Comparison of ENCODE assay signal across 11 cellular contexts in genomic region chr4:89142691-89143669, GRCh38. TPM values are rescaled to one million over a fixed set of nuclear protein-coding genes. Genes with fewer than 3 reads are reported as not detected.
A peak's percentile ranks its signal among the peaks of the same experiment; 100 is the strongest.
DNase-seq lines count a peak whose midpoint lies in the region; ATAC-seq, FAIRE-seq and TF ChIP-seq lines count a peak whose summit lies in the region.
"Had no signal": no experiment of that assay in that cellular context is flagged by ENCODE, and none has a peak within 500 bp of the region (broad histone marks: within the 10 kb centered on the region; RNA-seq: fewer than 3 reads in every experiment).

No MANE protein-coding gene starts in this region.

- peak; percentile 70 for ATAC-seq in HG02970 (IDR thresholded peaks at IDR 0.05; ENCODE audit: low FRiP score, unreplicated experiment)
- ATAC-seq: activated T-cell treated with anti-CD3 and anti-CD28 coated beads, Interleukin-2, amount 50 U/mL, for 72 hours; PC-3 had no signal

- peak overlapping the region; percentile 16 for H2AFZ ChIP-seq in KMS-11 (ENCODE audit: low read depth)
- H2AFZ ChIP-seq in GM23248, result no peak overlapping the region

- no peaks in the 10 kb centered on the region for H3K9me3 ChIP-seq in GM23248 (ENCODE audit: low read depth)
- H3K9me3 ChIP-seq: thoracic aorta had no signal

- H3K9ac ChIP-seq in KMS-11 (peak overlapping the region; percentile 25), GM23248 (no peak overlapping the region)

- H3K27me3 ChIP-seq in KMS-11 (ENCODE audit: insufficient read depth, low read depth) (no peaks in the 10 kb centered on the region), GM23248 (replicated peaks; ENCODE audit: insufficient read depth) (no peaks in the 10 kb centered on the region)

- no peaks in the 10 kb centered on the region for H3K79me2 ChIP-seq in KMS-11 (ENCODE audit: insufficient read depth, low read depth)
- H3K79me2 ChIP-seq in GM23248 (ENCODE audit: insufficient read depth), result no peaks in the 10 kb centered on the region

- H3K27ac ChIP-seq in KMS-11, result peak overlapping the region; percentile 32
- no peak overlapping the region for H3K27ac ChIP-seq in GM23248
- H3K27ac ChIP-seq: thoracic aorta had no signal

- H3K4me1 ChIP-seq in KMS-11 (ENCODE audit: low read depth, poor library complexity, severe bottlenecking), result peaks cover 42% of the 10 kb centered on the region
- H3K4me1 ChIP-seq in GM23248 (ENCODE audit: insufficient read depth), result no peaks in the 10 kb centered on the region

- peak; percentile 68 for FAIRE-seq in GM18507 (lab: Jason Lieb, UNC)

- no peaks in the 10 kb centered on the region for H3F3A ChIP-seq in GM23248 (ENCODE audit: insufficient read depth)

- DNase-seq in GM18507 (ENCODE audit: extremely low spot score, insufficient read length, low read depth) (no peak), GM20000 (ENCODE audit: low spot score) (peak; percentile 19), EL (no peak), COLO829 (ENCODE audit: low spot score) (no peak), GM23248 (no peak)
- no peak for DNase-seq in activated CD8-positive, alpha-beta memory T cell treated with anti-CD3 and anti-CD28 coated beads, Interleukin-2, amount 50 U/mL, for 48 hours
- DNase-seq: activated T-cell treated with anti-CD3 and anti-CD28 coated beads, Interleukin-2, amount 50 U/mL, for 72 hours; PC-3 had no signal

- peak overlapping the region; percentile 92 for H3K4me2 ChIP-seq in KMS-11
- H3K4me2 ChIP-seq in GM23248 (ENCODE audit: unreplicated experiment), result no peak overlapping the region

- 73 to 75% methylated on average over 4 of the region's 4 CpGs for WGBS in GM23248 (ENCODE audit: low coverage in 1 of 2, low lambda C conversion rate in 2 of 2, missing lambda C conversion rate in 2 of 2), 2 experiments

- no peaks in the 10 kb centered on the region for H3K9me2 ChIP-seq in GM23248 (ENCODE audit: insufficient read depth)

- no peak for TF ChIP-seq CTCF in GM20000 (IDR thresholded peaks at IDR 0.05; ENCODE audit: extremely low read depth, missing control alignments)
- TF ChIP-seq CTCF in KMS-11 (conservative IDR thresholded peaks at IDR 0.05; ENCODE audit: low read depth, low read length), result no peak

- H3K36me3 ChIP-seq in KMS-11 (ENCODE audit: insufficient read depth) (no peaks in the 10 kb centered on the region), GM23248 (ENCODE audit: low read depth) (no peaks in the 10 kb centered on the region)
- H3K36me3 ChIP-seq: thoracic aorta had no signal

- H3K4me3 ChIP-seq in KMS-11 (IDR thresholded peaks at IDR 0.05; ENCODE audit: insufficient read depth, low read depth, low read length), result no peak overlapping the region
- no peak overlapping the region for H3K4me3 ChIP-seq in GM23248
- H3K4me3 ChIP-seq: thoracic aorta had no signal

- no peaks in the 10 kb centered on the region for H4K20me1 ChIP-seq in KMS-11 (ENCODE audit: insufficient read depth)
- H4K20me1 ChIP-seq in GM23248 (ENCODE audit: insufficient read depth), result no peaks in the 10 kb centered on the region

- in situ Hi-C loops in GM23248 (cut with MboI), result no loop called here

RNA-seq across cellular contexts. Expression of gene TIGD2, which starts 31.6 kb away (rescaled TPM):
- total RNA-seq in GM23248 (2014; rRNA removed; shearing (Covaris generic)), result 9.9 and 10.5 TPM in 2 replicates
- polyA plus RNA-seq in GM23248 (2016; fragmentation: Nextera tagmentation; extraction: Ambion mirVana), result 7.2 and 7.6 TPM in 2 replicates
